ENCODE assay signal across 1 cellular context in the genomic region with DNA sequence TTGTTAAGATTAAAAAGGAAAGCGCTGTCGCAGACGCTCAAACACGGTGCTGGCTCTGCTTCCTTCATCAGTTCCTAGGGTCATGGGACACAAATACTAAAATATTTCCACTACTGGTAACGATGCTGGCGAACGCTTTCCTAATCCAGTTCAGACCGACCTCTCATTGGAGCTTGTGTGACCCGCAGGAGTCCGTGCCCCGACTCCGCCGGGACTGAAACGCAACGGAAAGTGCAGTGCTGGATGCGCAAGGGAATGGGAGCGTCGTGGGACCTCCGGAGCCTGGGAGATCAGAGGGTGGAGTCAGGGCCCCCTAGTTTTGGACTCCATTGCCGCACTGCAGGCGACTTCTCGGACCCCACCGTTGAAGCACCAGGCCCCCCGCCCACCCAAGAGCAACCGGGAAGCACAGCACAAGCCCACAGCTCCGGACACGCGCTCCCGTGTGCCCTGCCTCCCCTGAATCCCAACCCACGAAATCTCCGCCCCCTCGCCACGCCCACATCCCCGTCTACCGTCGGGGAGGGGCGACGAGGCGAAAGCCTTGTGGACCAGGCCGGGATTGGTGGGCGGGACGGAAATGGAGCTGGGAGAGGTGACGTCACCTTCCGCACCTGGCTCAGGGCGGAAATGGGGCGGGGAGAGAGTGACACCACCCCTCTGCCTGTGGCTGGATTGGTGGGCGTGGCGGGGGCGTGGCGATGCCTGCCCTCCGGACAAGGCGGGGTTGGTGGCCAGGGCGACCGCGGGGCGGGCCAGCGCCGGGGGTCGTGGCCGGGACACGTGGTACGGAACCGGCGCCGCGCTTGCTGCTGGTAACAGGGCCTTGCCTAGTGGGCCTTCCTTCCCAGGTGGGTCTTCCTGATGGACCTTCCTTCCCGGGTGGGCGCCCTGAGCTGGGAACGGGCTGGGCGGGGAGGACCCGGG.
TF ChIP-seq lines count a peak whose summit lies in the region.

A gene (plus strand): TSS at position 783 of the 927 bp plus-strand sequence. CDS start 3,611 bp downstream, outside the sequence.

TF ChIP-seq in HEK293, 187 proteins besides CTCF, POLR2A, EP300 and RAD21 (continued from another document):
- TF ChIP-seq, protein P1, sequence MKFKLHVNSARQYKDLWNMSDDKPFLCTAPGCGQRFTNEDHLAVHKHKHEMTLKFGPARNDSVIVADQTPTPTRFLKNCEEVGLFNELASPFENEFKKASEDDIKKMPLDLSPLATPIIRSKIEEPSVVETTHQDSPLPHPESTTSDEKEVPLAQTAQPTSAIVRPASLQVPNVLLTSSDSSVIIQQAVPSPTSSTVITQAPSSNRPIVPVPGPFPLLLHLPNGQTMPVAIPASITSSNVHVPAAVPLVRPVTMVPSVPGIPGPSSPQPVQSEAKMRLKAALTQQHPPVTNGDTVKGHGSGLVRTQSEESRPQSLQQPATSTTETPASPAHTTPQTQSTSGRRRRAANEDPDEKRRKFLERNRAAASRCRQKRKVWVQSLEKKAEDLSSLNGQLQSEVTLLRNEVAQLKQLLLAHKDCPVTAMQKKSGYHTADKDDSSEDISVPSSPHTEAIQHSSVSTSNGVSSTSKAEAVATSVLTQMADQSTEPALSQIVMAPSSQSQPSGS (tag by site-specific recombination; IDR thresholded peaks at IDR 0.05; ENCODE audit: low read depth) = peak; percentile 100
- TF ChIP-seq SCRT2 (tag by site-specific recombination; IDR thresholded peaks at IDR 0.05) = peak; percentile 26; the same call in 1 of the 2 replicates
- peak; percentile 30; the same call in 1 of the 2 replicates for TF ChIP-seq ZBTB48 (tag by site-specific recombination; IDR thresholded peaks at IDR 0.05)
- TF ChIP-seq TCF7L2 (IDR thresholded peaks at IDR 0.05; ENCODE audit: borderline replicate concordance, low read depth, low read length) = no peak
- peak; percentile 92 for TF ChIP-seq ZBTB21 (tag by site-specific recombination; IDR thresholded peaks at IDR 0.05)
- TF ChIP-seq SP3 (tag by site-specific recombination; IDR thresholded peaks at IDR 0.05) = peak; percentile 100
- TF ChIP-seq ZNF571 (tag by site-specific recombination; IDR thresholded peaks at IDR 0.05) = no peak
